ENCODE assay signal across 17 cellular contexts in genomic region chr15:70750203-70750869, GRCh38.
"Had no signal": no experiment of that assay in that cellular context is flagged by ENCODE, and none has a peak within 500 bp of the region (broad histone marks: within the 10 kb centered on the region; RNA-seq: fewer than 3 reads in every experiment).

No MANE protein-coding gene starts in this region.

- DNase-seq: activated CD4-positive, alpha-beta memory T cell treated with anti-CD3 and anti-CD28 coated beads for 36 hours; activated CD4-positive, alpha-beta T cell treated with anti-CD3 and anti-CD28 coated beads for 48 hours; activated CD4-positive, CD25-positive, alpha-beta regulatory T cell; activated gamma-delta T cell; activated naive CD4-positive, alpha-beta T cell treated with anti-CD3 and anti-CD28 coated beads, Interleukin-2, amount 50 U/mL, for 16 hours; activated naive CD8-positive, alpha-beta T cell treated with anti-CD3 and anti-CD28 coated beads, Interleukin-2, amount 50 U/mL, for 24 hours; activated T-cell treated with anti-CD3 and anti-CD28 coated beads, Interleukin-2, amount 50 U/mL, for 72 hours; colonic mucosa; sigmoid colon; stimulated activated CD4-positive, alpha-beta T cell treated with anti-CD3 and anti-CD28 coated beads, Interleukin-2, amount 100 ng/mL, for 48 hours; stimulated activated naive CD4-positive, alpha-beta T cell had no signal

- H3K36me3 ChIP-seq: colonic mucosa, neutrophil, sigmoid colon had no signal

- H3K36me3 Mint-ChIP-seq: activated CD4-positive, alpha-beta memory T cell treated with anti-CD3 and anti-CD28 coated beads for 36 hours; brain; memory B cell had no signal

- H3K27me3 ChIP-seq: colonic mucosa, neutrophil, sigmoid colon had no signal

- H3K9me3 Mint-ChIP-seq: activated CD4-positive, alpha-beta memory T cell treated with anti-CD3 and anti-CD28 coated beads for 36 hours; activated naive CD8-positive, alpha-beta T cell treated with anti-CD3 and anti-CD28 coated beads, Interleukin-2, amount 50 U/mL, for 24 hours; activated T-cell treated with anti-CD3 and anti-CD28 coated beads, Interleukin-2, amount 50 U/mL, for 72 hours; central memory CD8-positive, alpha-beta T cell; memory B cell; nephron; T-helper 1 cell treated with Interleukin-12 subunit alpha and Interleukin-12 subunit beta and Interleukin-4 antibody, amounts not matched to agents 30 μg/mL and 1 μg/mL, for 36 hours had no signal

- H3K4me3 ChIP-seq: colonic mucosa, sigmoid colon had no signal

- H3K27me3 Mint-ChIP-seq: brain had no signal

- H3K27ac ChIP-seq: colonic mucosa, neutrophil had no signal

- H3K4me3 Mint-ChIP-seq: activated CD4-positive, alpha-beta memory T cell treated with anti-CD3 and anti-CD28 coated beads for 36 hours; activated naive CD8-positive, alpha-beta T cell treated with anti-CD3 and anti-CD28 coated beads, Interleukin-2, amount 50 U/mL, for 24 hours; activated T-cell treated with anti-CD3 and anti-CD28 coated beads, Interleukin-2, amount 50 U/mL, for 72 hours; brain; central memory CD8-positive, alpha-beta T cell; memory B cell; nephron; T-helper 1 cell treated with Interleukin-12 subunit alpha and Interleukin-12 subunit beta and Interleukin-4 antibody, amounts not matched to agents 30 μg/mL and 1 μg/mL, for 36 hours had no signal

- H3K4me1 Mint-ChIP-seq: central memory CD8-positive, alpha-beta T cell had no signal

- H3K4me1 ChIP-seq: colonic mucosa had no signal

- H3K27ac Mint-ChIP-seq: activated CD4-positive, alpha-beta memory T cell treated with anti-CD3 and anti-CD28 coated beads for 36 hours; activated naive CD8-positive, alpha-beta T cell treated with anti-CD3 and anti-CD28 coated beads, Interleukin-2, amount 50 U/mL, for 24 hours; activated T-cell treated with anti-CD3 and anti-CD28 coated beads, Interleukin-2, amount 50 U/mL, for 72 hours; brain; memory B cell; T-helper 1 cell treated with Interleukin-12 subunit alpha and Interleukin-12 subunit beta and Interleukin-4 antibody, amounts not matched to agents 30 μg/mL and 1 μg/mL, for 36 hours had no signal

- ATAC-seq: activated naive CD8-positive, alpha-beta T cell treated with anti-CD3 and anti-CD28 coated beads, Interleukin-2, amount 50 U/mL, for 24 hours; activated T-cell treated with anti-CD3 and anti-CD28 coated beads, Interleukin-2, amount 50 U/mL, for 72 hours had no signal

- H3K9me3 ChIP-seq: colonic mucosa, neutrophil, sigmoid colon had no signal
